ENCODE assay signal across 1 cellular context in the genomic region with DNA sequence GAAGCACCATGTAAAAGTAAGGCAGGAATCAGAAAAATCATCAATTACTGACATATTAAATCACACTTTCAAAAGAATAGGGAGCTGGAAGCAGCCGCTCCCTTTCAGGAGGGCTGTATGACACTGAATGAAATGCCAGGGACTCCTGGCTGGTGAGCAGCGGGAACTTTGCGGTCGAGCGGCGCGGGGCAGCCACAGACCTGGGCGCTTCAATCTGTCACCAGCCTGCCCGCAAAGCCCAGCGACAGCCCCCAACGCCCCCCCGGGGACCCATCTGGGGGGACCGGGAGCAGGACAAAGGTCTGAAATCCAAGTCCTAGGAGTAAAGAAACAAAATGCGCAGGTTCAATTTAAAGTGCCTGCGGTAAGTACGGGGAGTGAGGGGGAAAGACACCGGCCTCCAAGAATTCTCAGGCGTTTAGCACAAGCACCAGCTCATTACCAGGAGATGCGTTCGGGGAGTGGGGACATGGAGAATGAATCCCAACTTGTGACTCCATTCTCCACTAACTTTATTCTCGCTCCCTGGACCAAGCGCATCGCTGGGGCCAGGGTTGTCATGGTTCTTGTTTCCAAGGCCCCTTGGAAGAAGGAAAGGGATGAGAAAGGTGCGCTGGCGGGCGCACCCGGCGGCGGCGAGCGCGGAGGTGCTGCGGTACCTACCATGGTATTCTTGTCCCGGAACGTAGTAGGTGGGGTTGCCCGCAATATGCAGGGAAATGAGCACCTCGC.
TF ChIP-seq lines count a peak whose summit lies in the region.

No MANE protein-coding gene starts in this region.

TF ChIP-seq in K562, 482 proteins besides CTCF, POLR2A, EP300 and RAD21 (continued from another document and continues in another):
- TF ChIP-seq MBD2 (IDR thresholded peaks at IDR 0.05; ENCODE audit: borderline replicate concordance, low read depth) (no peak), KAT7 (CRISPR knock-in tag; IDR thresholded peaks at IDR 0.05; ENCODE audit: borderline replicate concordance) (peak; percentile 71; the same call in 1 of the 2 replicates), CTCFL (IDR thresholded peaks at IDR 0.05; ENCODE audit: borderline replicate concordance, insufficient read depth, low read depth, low read length, poor library complexity, severe bottlenecking) (no peak), MXD1 (CRISPR knock-in tag; IDR thresholded peaks at IDR 0.05; ENCODE audit: borderline replicate concordance, poor library complexity, severe bottlenecking) (no peak), KDM2B (CRISPR knock-in tag; IDR thresholded peaks at IDR 0.05) (no peak), NEUROD1 (IDR thresholded peaks at IDR 0.05; ENCODE audit: borderline replicate concordance, low read depth, low read length, partially characterized antibody) (no peak), RFX1 (IDR thresholded peaks at IDR 0.05) (peak; percentile 79), IFI16 (CRISPR knock-in tag; IDR thresholded peaks at IDR 0.05) (no peak), HSF4 (CRISPR knock-in tag; IDR thresholded peaks at IDR 0.05; ENCODE audit: borderline replicate concordance) (no peak), DIDO1 (tag; IDR thresholded peaks at IDR 0.05; ENCODE audit: low read depth) (no peak), ZNF133 (CRISPR knock-in tag; IDR thresholded peaks at IDR 0.05) (0 out of 2 replicates have a peak, but pooled peaks have one; percentile 21), TFAP4 (CRISPR knock-in tag; IDR thresholded peaks at IDR 0.05; ENCODE audit: borderline replicate concordance) (no peak), CGGBP1 (CRISPR knock-in tag; IDR thresholded peaks at IDR 0.05) (no peak), ZFP30 (CRISPR knock-in tag; IDR thresholded peaks at IDR 0.05; ENCODE audit: borderline replicate concordance) (no peak), HNRNPLL (IDR thresholded peaks at IDR 0.05; ENCODE audit: low read depth, low read length, poor library complexity, severe bottlenecking) (peak; percentile 88), ZNF609 (CRISPR knock-in tag; IDR thresholded peaks at IDR 0.05; ENCODE audit: borderline replicate concordance) (no peak), RBBP5 (IDR thresholded peaks at IDR 0.05; ENCODE audit: borderline replicate concordance, insufficient read depth, low read length, poor library complexity, severe bottlenecking) (peak; percentile 66), ZNF146 (CRISPR knock-in tag; IDR thresholded peaks at IDR 0.05; ENCODE audit: unreplicated experiment) (no peak), NFIX (CRISPR knock-in tag; IDR thresholded peaks at IDR 0.05; ENCODE audit: low read depth) (no peak)
- TF ChIP-seq, protein P1, sequence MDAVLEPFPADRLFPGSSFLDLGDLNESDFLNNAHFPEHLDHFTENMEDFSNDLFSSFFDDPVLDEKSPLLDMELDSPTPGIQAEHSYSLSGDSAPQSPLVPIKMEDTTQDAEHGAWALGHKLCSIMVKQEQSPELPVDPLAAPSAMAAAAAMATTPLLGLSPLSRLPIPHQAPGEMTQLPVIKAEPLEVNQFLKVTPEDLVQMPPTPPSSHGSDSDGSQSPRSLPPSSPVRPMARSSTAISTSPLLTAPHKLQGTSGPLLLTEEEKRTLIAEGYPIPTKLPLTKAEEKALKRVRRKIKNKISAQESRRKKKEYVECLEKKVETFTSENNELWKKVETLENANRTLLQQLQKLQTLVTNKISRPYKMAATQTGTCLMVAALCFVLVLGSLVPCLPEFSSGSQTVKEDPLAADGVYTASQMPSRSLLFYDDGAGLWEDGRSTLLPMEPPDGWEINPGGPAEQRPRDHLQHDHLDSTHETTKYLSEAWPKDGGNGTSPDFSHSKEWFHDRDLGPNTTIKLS (IDR thresholded peaks at IDR 0.05; ENCODE audit: borderline replicate concordance, low read depth) = no peak
- TF ChIP-seq, protein P2, sequence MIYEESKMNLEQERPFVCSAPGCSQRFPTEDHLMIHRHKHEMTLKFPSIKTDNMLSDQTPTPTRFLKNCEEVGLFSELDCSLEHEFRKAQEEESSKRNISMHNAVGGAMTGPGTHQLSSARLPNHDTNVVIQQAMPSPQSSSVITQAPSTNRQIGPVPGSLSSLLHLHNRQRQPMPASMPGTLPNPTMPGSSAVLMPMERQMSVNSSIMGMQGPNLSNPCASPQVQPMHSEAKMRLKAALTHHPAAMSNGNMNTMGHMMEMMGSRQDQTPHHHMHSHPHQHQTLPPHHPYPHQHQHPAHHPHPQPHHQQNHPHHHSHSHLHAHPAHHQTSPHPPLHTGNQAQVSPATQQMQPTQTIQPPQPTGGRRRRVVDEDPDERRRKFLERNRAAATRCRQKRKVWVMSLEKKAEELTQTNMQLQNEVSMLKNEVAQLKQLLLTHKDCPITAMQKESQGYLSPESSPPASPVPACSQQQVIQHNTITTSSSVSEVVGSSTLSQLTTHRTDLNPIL (CRISPR knock-in tag; IDR thresholded peaks at IDR 0.05) = no peak
- TF ChIP-seq, protein P3, sequence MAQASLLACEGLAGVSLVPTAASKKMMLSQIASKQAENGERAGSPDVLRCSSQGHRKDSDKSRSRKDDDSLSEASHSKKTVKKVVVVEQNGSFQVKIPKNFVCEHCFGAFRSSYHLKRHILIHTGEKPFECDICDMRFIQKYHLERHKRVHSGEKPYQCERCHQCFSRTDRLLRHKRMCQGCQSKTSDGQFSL (CRISPR knock-in tag; IDR thresholded peaks at IDR 0.05) = no peak
- TF ChIP-seq, protein P3 (tag; IDR thresholded peaks at IDR 0.05) = no peak
- TF ChIP-seq, protein P4, sequence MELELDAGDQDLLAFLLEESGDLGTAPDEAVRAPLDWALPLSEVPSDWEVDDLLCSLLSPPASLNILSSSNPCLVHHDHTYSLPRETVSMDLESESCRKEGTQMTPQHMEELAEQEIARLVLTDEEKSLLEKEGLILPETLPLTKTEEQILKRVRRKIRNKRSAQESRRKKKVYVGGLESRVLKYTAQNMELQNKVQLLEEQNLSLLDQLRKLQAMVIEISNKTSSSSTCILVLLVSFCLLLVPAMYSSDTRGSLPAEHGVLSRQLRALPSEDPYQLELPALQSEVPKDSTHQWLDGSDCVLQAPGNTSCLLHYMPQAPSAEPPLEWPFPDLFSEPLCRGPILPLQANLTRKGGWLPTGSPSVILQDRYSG (tag; conservative IDR thresholded peaks at IDR 0.05; ENCODE audit: low read depth) = no peak
- TF ChIP-seq, protein P5, sequence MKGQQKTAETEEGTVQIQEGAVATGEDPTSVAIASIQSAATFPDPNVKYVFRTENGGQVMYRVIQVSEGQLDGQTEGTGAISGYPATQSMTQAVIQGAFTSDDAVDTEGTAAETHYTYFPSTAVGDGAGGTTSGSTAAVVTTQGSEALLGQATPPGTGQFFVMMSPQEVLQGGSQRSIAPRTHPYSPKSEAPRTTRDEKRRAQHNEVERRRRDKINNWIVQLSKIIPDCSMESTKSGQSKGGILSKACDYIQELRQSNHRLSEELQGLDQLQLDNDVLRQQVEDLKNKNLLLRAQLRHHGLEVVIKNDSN (CRISPR knock-in tag; IDR thresholded peaks at IDR 0.05) = no peak
